Comparison of ENCODE assay signal across 1 cellular context in genomic region chr10:61664985-61665384, GRCh38.
TF ChIP-seq lines count a peak whose summit lies in the region.

No MANE protein-coding gene starts in this region.

TF ChIP-seq in K562, 482 proteins besides CTCF, POLR2A, EP300 and RAD21 (continued from another document):
- TF ChIP-seq ATF3 (IDR thresholded peaks at IDR 0.05) (no peak), ATF3 (CRISPR knock-in tag; conservative IDR thresholded peaks at IDR 0.05) (no peak)
